Comparison of ENCODE assay signal across 11 cellular contexts in genomic region chr12:120703311-120703942, GRCh38.
"Had no signal": no experiment of that assay in that cellular context is flagged by ENCODE, and none has a peak within 500 bp of the region (broad histone marks: within the 10 kb centered on the region; RNA-seq: fewer than 3 reads in every experiment).

No MANE protein-coding gene starts in this region.

- H3K4me3 ChIP-seq: right lobe of liver, tibial nerve had no signal

- ATAC-seq: SK-N-SH treated with all-trans-retinoic acid at 6 μM for 48 hours had no signal

- DNase-seq: activated B cell treated with CpG ODN at 0.5 μM for 24 hours; activated CD4-positive, alpha-beta T cell treated with anti-CD3 and anti-CD28 coated beads, Interleukin-2, amount 10 ng/mL, durations not matched to agents 24 days and 14 days; activated naive CD4-positive, alpha-beta T cell treated with anti-CD3 and anti-CD28 coated beads, Interleukin-2, amount 10 ng/mL, durations not matched to agents 7 days and 5 days; dermis blood vessel endothelial cell; immature natural killer cell; right lobe of liver; SHP77; stimulated activated CD4-positive, alpha-beta T cell treated with anti-CD3 and anti-CD28 coated beads, Interleukin-12 subunit alpha, Interleukin-12 subunit beta, amount 100 ng/mL, for 4 hours; stimulated activated CD4-positive, alpha-beta T cell treated with anti-CD3 and anti-CD28 coated beads, Interleukin-4, amount 100 ng/mL, for 24 hours had no signal

- H3K27me3 ChIP-seq: right lobe of liver, tibial nerve had no signal

- H3K4me1 ChIP-seq: tibial nerve had no signal

- H3K9me3 ChIP-seq: right lobe of liver, tibial nerve had no signal

- H3K27ac ChIP-seq: right lobe of liver, tibial nerve had no signal
